Comparison of ENCODE assay signal across 21 cellular contexts in genomic region chr6:71310261-71310660, GRCh38.
"Had no signal": no experiment of that assay in that cellular context is flagged by ENCODE, and none has a peak within 500 bp of the region (broad histone marks: within the 10 kb centered on the region; RNA-seq: fewer than 3 reads in every experiment).

No MANE protein-coding gene starts in this region.

- ATAC-seq: effector memory CD8-positive, alpha-beta T cell; heart right ventricle; left colon; left ventricle myocardium superior; mucosa of descending colon; natural killer cell treated with Interleukin-12 subunit alpha and Interleukin-12 subunit beta and Interleukin-15 and Interleukin-18, amount 100 ng/mL, for 72 hours; right cardiac atrium; stimulated activated naive B cell treated with anti-CD40 and anti-IgM and Interleukin-4, amounts not matched to agents 10 μg/mL and 1 μg/mL and 100 μg/mL, for 72 hours; stimulated activated naive CD8-positive, alpha-beta T cell treated with anti-CD3 and anti-CD28 coated beads, Interleukin-15, amount 100 ng/mL, for 72 hours; upper lobe of right lung had no signal

- DNase-seq: effector memory CD8-positive, alpha-beta T cell; erythroblast; esophagus squamous epithelium; foreskin melanocyte; glutamatergic neuron; heart right ventricle; hippocampal formation; kidney glomerular epithelial cell; left colon; left ventricle myocardium superior; mucosa of descending colon; naive B cell; right cardiac atrium; sigmoid colon; spleen; stimulated activated naive B cell treated with anti-CD40 and anti-IgM and Interleukin-4, amounts not matched to agents 10 μg/mL and 1 μg/mL and 100 μg/mL, for 72 hours; stimulated activated naive CD8-positive, alpha-beta T cell treated with anti-CD3 and anti-CD28 coated beads, Interleukin-15, amount 100 ng/mL, for 72 hours; transverse colon; upper lobe of right lung; uterus had no signal
